In genomic region chr7:151342811-151343210, GRCh38 we compare ENCODE assay signal across 9 cellular contexts. TPM values are rescaled to one million over a fixed set of nuclear protein-coding genes. Genes with fewer than 3 reads are reported as not detected.
DNase-seq lines count a peak whose midpoint lies in the region; ATAC-seq and TF ChIP-seq lines count a peak whose summit lies in the region.
"Had no signal": no experiment of that assay in that cellular context is flagged by ENCODE, and none has a peak within 500 bp of the region (broad histone marks: within the 10 kb centered on the region; RNA-seq: fewer than 3 reads in every experiment).

No MANE protein-coding gene starts in this region.

- no peak overlapping the region for H2BK120ac ChIP-seq in neuronal stem cell (ENCODE audit: low read depth, low read length)

- DNase-seq in GM23248 (peak; percentile 39), Peyer's patch (no peak), epithelial cell of proximal tubule (ENCODE audit: low read depth) (no peak), NCI-H1694 treated with DMSO at 0.1 percent for 48 hours (lab: John Stamatoyannopoulos, UW) (no peak), neuronal stem cell (ENCODE audit: low spot score) (no peak), H7 (no peak)
- DNase-seq: mesendoderm had no signal

- H3K4me1 ChIP-seq in GM23248 (ENCODE audit: insufficient read depth) (peaks cover 14% of the 10 kb centered on the region), Peyer's patch (peaks cover 0 to 38% (median 4%) of the 10 kb centered on the region in 4 donors), skeletal muscle satellite cell (ENCODE audit: control insufficient read depth, insufficient read depth, low read length) (peaks cover 7% of the 10 kb centered on the region), neuronal stem cell (ENCODE audit: control insufficient read depth in 2 of 2, insufficient read depth in 1 of 2, low read depth in 1 of 2, low read length in 2 of 2) (peaks cover 0 to 4% of the 10 kb centered on the region in 2 donors)

- H3K27me3 ChIP-seq in GM23248 (replicated peaks; ENCODE audit: insufficient read depth) (no peaks in the 10 kb centered on the region), Peyer's patch (no peaks in the 10 kb centered on the region), skeletal muscle satellite cell (ENCODE audit: control insufficient read depth, insufficient read depth, low read length) (no peaks in the 10 kb centered on the region), neuronal stem cell (ENCODE audit: control insufficient read depth in 3 of 3, insufficient read depth in 3 of 3, low read depth in 1 of 3, low read length in 3 of 3) (peaks cover 0 to 4% (median 2%) of the 10 kb centered on the region in 3 experiments), H7 (ENCODE audit: control insufficient read depth, insufficient read depth, low read length) (no peaks in the 10 kb centered on the region; the same call in 1 of the 2 replicates)

- no peak overlapping the region for H3K18ac ChIP-seq in neuronal stem cell (ENCODE audit: low read length)

- H3K4me2 ChIP-seq in GM23248 (ENCODE audit: unreplicated experiment) (peak overlapping the region; percentile 100), skeletal muscle satellite cell (ENCODE audit: low read length) (peak overlapping the region; percentile 86), neuronal stem cell (ENCODE audit: insufficient read depth, low read length, poor library complexity, severe bottlenecking) (no peak overlapping the region)

- no peak for TF ChIP-seq POLR2A in Peyer's patch (IDR thresholded peaks at IDR 0.05)

- H3K9me3 ChIP-seq in GM23248 (ENCODE audit: low read depth) = no peaks in the 10 kb centered on the region
- no peaks in the 10 kb centered on the region for H3K9me3 ChIP-seq in Peyer's patch
- no peaks in the 10 kb centered on the region for H3K9me3 ChIP-seq in skeletal muscle satellite cell (replicated peaks; ENCODE audit: low read length)
- peaks cover 2 to 3% of the 10 kb centered on the region in 2 donors for H3K9me3 ChIP-seq in neuronal stem cell (replicated peaks in 1 of 2; ENCODE audit: control insufficient read depth in 2 of 2, insufficient read depth in 1 of 2, low read depth in 1 of 2, low read length in 2 of 2)

- no peak for TF ChIP-seq CTCF in Peyer's patch (IDR thresholded peaks at IDR 0.05)
- TF ChIP-seq CTCF in epithelial cell of proximal tubule (conservative IDR thresholded peaks at IDR 0.05; ENCODE audit: low read depth, low read length) = peak; percentile 22

- H2AK5ac ChIP-seq in neuronal stem cell (ENCODE audit: low read depth, low read length) = no peak overlapping the region

- in situ Hi-C loops in GM23248 (cut with MboI) = no loop called here

- H3K79me2 ChIP-seq in GM23248 (ENCODE audit: insufficient read depth) = peaks cover 29% of the 10 kb centered on the region

- no peaks in the 10 kb centered on the region for H4K20me1 ChIP-seq in GM23248 (ENCODE audit: insufficient read depth)

- peaks cover 8% of the 10 kb centered on the region; the same call in 1 of the 2 replicates for H3K36me3 ChIP-seq in GM23248 (ENCODE audit: low read depth)
- peaks cover 0 to 25% (median 0%) of the 10 kb centered on the region in 3 donors for H3K36me3 ChIP-seq in Peyer's patch
- peaks cover 14% of the 10 kb centered on the region for H3K36me3 ChIP-seq in skeletal muscle satellite cell (ENCODE audit: insufficient read depth, low read length)
- peaks cover 15 to 39% of the 10 kb centered on the region in 2 donors for H3K36me3 ChIP-seq in neuronal stem cell (replicated peaks in 1 of 2; ENCODE audit: control insufficient read depth in 2 of 2, insufficient read depth in 2 of 2, low read length in 2 of 2)
- H3K36me3 ChIP-seq in H7 (replicated peaks; ENCODE audit: control insufficient read depth, insufficient read depth, low read length) = peaks cover 8% of the 10 kb centered on the region

- H3K79me1 ChIP-seq in neuronal stem cell (ENCODE audit: low read depth, low read length) = peaks cover 5% of the 10 kb centered on the region

- H3K14ac ChIP-seq in neuronal stem cell (ENCODE audit: low read length) = no peak overlapping the region

- H3K27ac ChIP-seq in GM23248 = peak overlapping the region; percentile 22; the same call in 1 of the 2 replicates
- peak overlapping the region; percentile 28 to 97 (median 87) for H3K27ac ChIP-seq in Peyer's patch
- no peak overlapping the region for H3K27ac ChIP-seq in neuronal stem cell (replicated peaks; ENCODE audit: low read length)

- no peak overlapping the region for H4K8ac ChIP-seq in neuronal stem cell (ENCODE audit: low read depth, low read length)

- H3K23ac ChIP-seq in neuronal stem cell (ENCODE audit: low read depth, low read length, poor library complexity) = no peak overlapping the region

- WGBS in GM23248 (ENCODE audit: low coverage in 1 of 2, low lambda C conversion rate in 2 of 2, missing lambda C conversion rate in 2 of 2), 2 experiments = 73 to 75% methylated on average over 8 of the region's 8 CpGs
- WGBS in neuronal stem cell (ENCODE audit: extremely low coverage in 2 of 2, insufficient read length in 2 of 2, insufficient replicate concordance in 1 of 2), 2 donors = no CpG with 5 or more reads among the region's 8 CpGs

- H3K9me2 ChIP-seq in GM23248 (ENCODE audit: insufficient read depth) = no peaks in the 10 kb centered on the region

- no peak for ATAC-seq in HG03139 (IDR thresholded peaks at IDR 0.05; ENCODE audit: unreplicated experiment)

- H2BK5ac ChIP-seq in neuronal stem cell (ENCODE audit: low read length) = no peak overlapping the region

- H4K91ac ChIP-seq in neuronal stem cell (ENCODE audit: low read depth, low read length, poor library complexity) = no peak overlapping the region

- no peak overlapping the region for H2BK12ac ChIP-seq in neuronal stem cell (ENCODE audit: low read length)

- peaks cover 9% of the 10 kb centered on the region; the same call in 1 of the 2 replicates for H3F3A ChIP-seq in GM23248 (ENCODE audit: insufficient read depth)

- H2BK15ac ChIP-seq in neuronal stem cell (ENCODE audit: low read length) = no peak overlapping the region

- H2AFZ ChIP-seq in GM23248 (peak overlapping the region; percentile 89), neuronal stem cell (ENCODE audit: low read length) (no peak overlapping the region)

- H3K4me3 ChIP-seq in GM23248 (peak overlapping the region; percentile 100), Peyer's patch (peak overlapping the region; percentile 72 to 98 (median 90)), epithelial cell of proximal tubule (ENCODE audit: low read depth, low read length) (peak overlapping the region; percentile 75), skeletal muscle satellite cell (ENCODE audit: low read length) (peak overlapping the region; percentile 93), neuronal stem cell (ENCODE audit: low read length in 2 of 2) (peak overlapping the region in 1 of 2 donors; percentile 80), H7 (ENCODE audit: insufficient read depth, low read depth, low read length) (no peak overlapping the region)

- peak overlapping the region; percentile 93 for H3K9ac ChIP-seq in GM23248
- H3K9ac ChIP-seq in skeletal muscle satellite cell (ENCODE audit: low read depth, low read length) = peak overlapping the region; percentile 88
- H3K9ac ChIP-seq in neuronal stem cell (ENCODE audit: low read depth, low read length, poor library complexity) = no peak overlapping the region

- H3K4ac ChIP-seq in neuronal stem cell (ENCODE audit: low read length) = no peak overlapping the region

RNA-seq across cellular contexts. Expression of gene NUB1, which starts 1.2 kb away (rescaled TPM):
- 43.4 and 60.3 TPM in 2 replicates for total RNA-seq in GM23248 (2014; rRNA removed; shearing (Covaris generic))
- 41.7 and 48.0 TPM in 2 replicates for polyA plus RNA-seq in GM23248 (2016; fragmentation: Nextera tagmentation; extraction: Ambion mirVana)
- 10 to 100 TPM; 66.4 to 90.8 (median 68.2) TPM for total RNA-seq in Peyer's patch
- 42.6 and 70.7 TPM in 2 replicates for total RNA-seq in epithelial cell of proximal tubule
- total RNA-seq in skeletal muscle satellite cell (2012; rRNA removed) = 21.4 and 28.4 TPM in 2 replicates
- 74.1 TPM for polyA plus RNA-seq in neuronal stem cell (2013, experiment 1 of 2)
- 73.2 TPM for polyA plus RNA-seq in neuronal stem cell (2013, experiment 2 of 2)
- 22.7 and 35.3 TPM in 2 replicates for total RNA-seq in H7 (2014; rRNA removed; shearing (Covaris generic))
